ENCODE assay signal across 23 cellular contexts in the genomic region with DNA sequence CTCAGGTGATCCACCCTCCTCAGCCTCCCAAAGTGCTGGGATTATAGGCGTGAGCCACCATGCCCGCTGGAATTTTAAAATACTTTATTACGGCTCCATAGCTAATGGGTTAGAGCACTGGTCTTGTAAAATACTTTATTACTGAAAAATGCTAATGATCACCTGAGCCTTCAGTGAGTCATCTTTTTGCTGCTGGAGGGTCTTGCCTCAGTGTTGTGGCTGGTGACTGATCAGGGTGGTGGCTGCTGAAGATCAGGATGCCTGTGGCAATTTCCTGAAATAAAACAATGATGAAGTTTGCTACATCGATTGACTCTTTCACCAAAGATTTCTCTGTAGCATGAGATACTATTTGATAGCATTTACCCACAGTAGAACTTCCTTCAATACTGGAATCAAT.
"Had no signal": no experiment of that assay in that cellular context is flagged by ENCODE, and none has a peak within 500 bp of the region (broad histone marks: within the 10 kb centered on the region; RNA-seq: fewer than 3 reads in every experiment).

No MANE protein-coding gene starts in this region.

- FAIRE-seq: colon had no signal

- H3K27ac Mint-ChIP-seq: activated naive CD4-positive, alpha-beta T cell treated with anti-CD3 and anti-CD28 coated beads, Interleukin-2, amount 50 U/mL, for 72 hours; T-helper 1 cell treated with Interleukin-12 subunit alpha and Interleukin-12 subunit beta and Interleukin-4 antibody, amounts not matched to agents 30 μg/mL and 1 μg/mL, for 36 hours had no signal

- H3K36me3 Mint-ChIP-seq: activated naive CD4-positive, alpha-beta T cell treated with anti-CD3 and anti-CD28 coated beads, Interleukin-2, amount 50 U/mL, for 72 hours had no signal

- H3K9me3 Mint-ChIP-seq: activated naive CD4-positive, alpha-beta T cell treated with anti-CD3 and anti-CD28 coated beads, Interleukin-2, amount 50 U/mL, for 72 hours; T-helper 1 cell treated with Interleukin-12 subunit alpha and Interleukin-12 subunit beta and Interleukin-4 antibody, amounts not matched to agents 30 μg/mL and 1 μg/mL, for 36 hours had no signal

- ATAC-seq: activated naive CD4-positive, alpha-beta T cell treated with anti-CD3 and anti-CD28 coated beads, Interleukin-2, amount 50 U/mL, for 72 hours; gastrocnemius medialis had no signal

- DNase-seq: activated CD4-positive, CD25-positive, alpha-beta regulatory T cell treated with anti-CD3 and anti-CD28 coated beads, Interleukin-2, amount 50 U/mL, for 72 hours; activated CD8-positive, alpha-beta memory T cell treated with anti-CD3 and anti-CD28 coated beads for 24 hours; activated CD8-positive, alpha-beta memory T cell treated with anti-CD3 and anti-CD28 coated beads, Interleukin-2, amount 50 U/mL, for 48 hours; activated gamma-delta T cell treated with Interleukin-2 at 50 U/mL for 16 hours; adrenal gland; caudate nucleus; dorsolateral prefrontal cortex; erythroblast; gastrocnemius medialis; head of caudate nucleus; left ventricle myocardium inferior; occipital lobe; posterior cingulate gyrus; retina; stimulated activated CD4-positive, alpha-beta T cell treated with anti-CD3 and anti-CD28 coated beads, Interleukin-12 subunit alpha, Interleukin-12 subunit beta, amount 100 ng/mL, for 4 hours; stimulated activated CD4-positive, alpha-beta T cell treated with anti-CD3 and anti-CD28 coated beads, Interleukin-1b, Interleukin-23, amount 100 ng/mL, for 48 hours; stimulated activated CD8-positive, alpha-beta memory T cell treated with anti-CD3 and anti-CD28 coated beads, Interleukin-4, amount 100 ng/mL, for 48 hours; stimulated activated naive CD4-positive, alpha-beta T cell; thyroid gland had no signal

- H3K27ac ChIP-seq: adrenal gland, dorsolateral prefrontal cortex, gastrocnemius medialis, left ventricle myocardium inferior, thyroid gland, VCaP had no signal

- H3K4me3 Mint-ChIP-seq: T-helper 1 cell treated with Interleukin-12 subunit alpha and Interleukin-12 subunit beta and Interleukin-4 antibody, amounts not matched to agents 30 μg/mL and 1 μg/mL, for 36 hours had no signal

- H3K4me3 ChIP-seq: adrenal gland, dorsolateral prefrontal cortex, gastrocnemius medialis, left ventricle myocardium inferior, thyroid gland had no signal

- H3K27me3 ChIP-seq: adrenal gland, dorsolateral prefrontal cortex, gastrocnemius medialis, thyroid gland had no signal

- H3K9me3 ChIP-seq: adrenal gland, gastrocnemius medialis, left ventricle myocardium inferior, thyroid gland had no signal

- H3K4me1 ChIP-seq: adrenal gland, gastrocnemius medialis, left ventricle myocardium inferior, thyroid gland had no signal

- H3K36me3 ChIP-seq: adrenal gland, gastrocnemius medialis, left ventricle myocardium inferior, thyroid gland had no signal
